Comparison of ENCODE assay signal across 8 cellular contexts in the genomic region with DNA sequence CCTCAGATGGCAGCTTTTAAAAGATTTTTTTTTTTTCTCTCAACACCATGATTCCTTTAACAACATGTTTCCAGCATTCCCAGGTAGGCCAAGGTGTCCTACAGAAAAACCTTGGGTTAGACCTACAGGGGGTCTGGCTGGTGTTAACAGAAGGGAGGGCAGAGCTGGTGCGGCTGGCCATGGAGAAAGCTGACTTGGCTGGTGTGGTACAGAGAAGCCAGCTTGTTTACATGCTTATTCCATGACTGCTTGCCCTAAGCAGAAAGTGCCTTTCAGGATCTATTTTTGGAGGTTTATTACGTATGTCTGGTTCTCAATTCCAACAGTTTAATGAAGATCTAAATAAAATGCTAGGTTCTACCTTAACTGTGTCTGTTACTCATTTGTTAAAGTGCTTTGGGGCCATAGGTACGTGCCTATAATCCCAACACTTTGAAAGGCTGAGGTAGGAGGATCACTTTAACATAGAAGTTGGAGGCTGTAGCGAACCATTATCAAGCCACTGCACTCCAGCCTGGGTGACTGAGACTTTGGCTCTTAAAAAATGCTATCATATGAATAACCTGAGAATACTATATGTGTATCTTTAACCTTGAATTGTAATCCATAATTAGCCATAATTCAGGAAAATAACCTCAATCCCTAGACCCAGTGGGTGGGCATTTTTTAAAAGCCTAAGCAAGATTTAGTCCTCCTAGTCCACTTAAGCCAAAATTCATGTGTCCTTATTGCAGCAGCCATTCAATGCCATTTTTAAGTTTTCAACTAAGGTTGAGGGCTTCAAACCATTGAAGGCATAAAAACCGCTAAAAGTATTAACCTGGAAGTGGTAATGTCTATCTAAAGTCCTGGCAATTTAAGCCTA. TPM values are rescaled to one million over a fixed set of nuclear protein-coding genes. Genes with fewer than 3 reads are reported as not detected.
DNase-seq lines count a peak whose midpoint lies in the region; ATAC-seq, FAIRE-seq and TF ChIP-seq lines count a peak whose summit lies in the region.
"Not testable (repeated sequence)": the region's sequence is repeated elsewhere in the genome, so short reads cannot be mapped to it uniquely, and the experiment has no call there.
"Had no signal": no experiment of that assay in that cellular context is flagged by ENCODE, and none has a peak within 500 bp of the region (broad histone marks: within the 10 kb centered on the region; RNA-seq: fewer than 3 reads in every experiment).

No MANE protein-coding gene starts in this region.

- not testable (repeated sequence) for H2AFZ ChIP-seq in GM23338; GM12878 (ENCODE audit: control insufficient read depth, low read depth, low read length)

- not testable (repeated sequence) for TF ChIP-seq CTCF in GM23338 (conservative IDR thresholded peaks at IDR 0.05; ENCODE audit: low read depth in 2 of 2); VCaP (conservative IDR thresholded peaks at IDR 0.05); GM12878 (IDR thresholded peaks at IDR 0.05 in 2 of 3, conservative IDR thresholded peaks at IDR 0.05 in 1 of 3; ENCODE audit: control insufficient read depth in 2 of 3, extremely low read depth in 1 of 3, insufficient read depth in 1 of 3, low read depth in 3 of 3, low read length in 3 of 3); fibroblast of villous mesenchyme (IDR thresholded peaks at IDR 0.05; ENCODE audit: insufficient read depth, low read depth, low read length); spleen (IDR thresholded peaks at IDR 0.05 in 8 of 11, conservative IDR thresholded peaks at IDR 0.05 in 3 of 11)

- not testable (repeated sequence) for H3K9me3 ChIP-seq in GM12878 (replicated peaks; ENCODE audit: control insufficient read depth, insufficient read depth, low read length); spleen

- H3K27ac ChIP-seq in GM23338 (ENCODE audit: low read depth), result peak overlapping the region; percentile 80
- peak overlapping the region; percentile 34; the same call in 1 of the 2 replicates for H3K27ac ChIP-seq in VCaP
- not testable (repeated sequence) for H3K27ac ChIP-seq in GM12878 (ENCODE audit: control insufficient read depth, insufficient read depth); spleen

- intact Hi-C loops in GM12878 (cut with micrococcal nuclease; ENCODE audit: unreplicated experiment); spleen (cut with DNase I; ENCODE audit: low total_unique reads): not testable (repeated sequence)

- not testable (repeated sequence) for H3K27ac Mint-ChIP-seq in GM23338

- not testable (repeated sequence) for TF ChIP-seq POLR2A in GM12878 (IDR thresholded peaks at IDR 0.05; ENCODE audit: low read depth, low read length); spleen (IDR thresholded peaks at IDR 0.05)

- H3K79me2 ChIP-seq in GM23338 (replicated peaks; ENCODE audit: insufficient read depth) (peaks cover 27% of the 10 kb centered on the region), GM12878 (ENCODE audit: control insufficient read depth, insufficient read depth, low read length) (peaks cover 28% of the 10 kb centered on the region)

- POLR2A ChIA-PET in GM12878 (lab: Charles Lee), result interaction anchor here (0.7 to 1.3 kb wide), 4 partner anchors 8 to 217 kb away, joined by 3 to 7 read pairs (median 4); a partner anchor contains a TSS

- not testable (repeated sequence) for BruUV-seq in GM12878 (replicated peaks; lab: Mats Ljungman, UMichigan)

- not testable (repeated sequence) for H3K9me3 Mint-ChIP-seq in GM23338

- H4K20me1 ChIP-seq in GM23338 (replicated peaks; ENCODE audit: insufficient read depth), result peaks cover 33% of the 10 kb centered on the region
- not testable (repeated sequence) for H4K20me1 ChIP-seq in GM12878 (ENCODE audit: control insufficient read depth, insufficient read depth)

- CTCF ChIA-PET in GM12878 (lab: Yijun Ruan, JAX), result interaction anchor here (0.8 to 10.9 kb wide), 6 partner anchors 8 to 154 kb away, joined by 3 to 134 read pairs (median 8); a partner anchor contains a TSS

- not testable (repeated sequence) for H3K4me2 ChIP-seq in GM23338; GM12878 (ENCODE audit: control insufficient read depth, insufficient read depth)

- not testable (repeated sequence) for H3K4me3 Mint-ChIP-seq in GM23338

- H3K4me3 ChIP-seq in GM23338; GM12878; fibroblast of villous mesenchyme (ENCODE audit: low read depth, low read length); spleen: not testable (repeated sequence)

- WGBS in GM12878 (ENCODE audit: insufficient coverage, insufficient replicate concordance, low lambda C conversion rate, missing lambda C conversion rate), result 60% methylated on average over 4 of the region's 5 CpGs
- WGBS in spleen, 5 donors, result 85 to 92% (median 89%) methylated on average over 4 to 5 of the region's 5 CpGs

- H3K9me2 ChIP-seq in GM23338 (ENCODE audit: insufficient read depth), result not testable (repeated sequence)

- ATAC-seq in GM23338, GM12878: not testable (repeated sequence)

- in situ Hi-C loops in GM12878 (cut with MboI), result not testable (repeated sequence)

- peaks cover 21% of the 10 kb centered on the region for H3K27me3 Mint-ChIP-seq in GM23338 (ENCODE audit: insufficient read depth, low read depth, poor library complexity)

- H3K36me3 Mint-ChIP-seq in GM23338 (ENCODE audit: low read depth), result peaks cover 84% of the 10 kb centered on the region

- H3K27me3 ChIP-seq in GM23338 (ENCODE audit: insufficient read depth); GM12878 (replicated peaks in 1 of 2; ENCODE audit: control insufficient read depth in 2 of 2, insufficient read depth in 2 of 2, low read length in 1 of 2); spleen (replicated peaks in 1 of 7): not testable (repeated sequence)

- H3K36me3 ChIP-seq in GM23338 (ENCODE audit: insufficient read depth), result peaks cover 65% of the 10 kb centered on the region
- H3K36me3 ChIP-seq in GM12878 (ENCODE audit: control insufficient read depth in 2 of 2, insufficient read depth in 2 of 2, low read length in 1 of 2), result peaks cover 6 to 26% of the 10 kb centered on the region in 2 experiments
- H3K36me3 ChIP-seq in spleen, result peaks cover 3 to 95% (median 62%) of the 10 kb centered on the region in 6 donors

- not testable (repeated sequence) for DNase-seq in GM23338 (ENCODE audit: low spot score); GM12878 (ENCODE audit: low read depth, low spot score)
- DNase-seq in NCI-H2171 treated with DMSO at 0.1 percent for 48 hours (lab: John Stamatoyannopoulos, UW) (peak; percentile 18), fibroblast of villous mesenchyme (ENCODE audit: low read depth) (peak; percentile 23), myocyte (ENCODE audit: low read depth) (peak; percentile 25), spleen (peak; percentile 25)

- H3F3A ChIP-seq in GM23338 (replicated peaks; ENCODE audit: low read depth), result peaks cover 71% of the 10 kb centered on the region

- not testable (repeated sequence) for TF ChIP-seq RAD21 in GM12878 (IDR thresholded peaks at IDR 0.05; ENCODE audit: insufficient read depth, low read depth, low read length)

- H3K4me1 Mint-ChIP-seq in GM23338, result peaks cover 40% of the 10 kb centered on the region

- H3K4me1 ChIP-seq in GM23338 (ENCODE audit: insufficient read depth) (peaks cover 16% of the 10 kb centered on the region), spleen (peaks cover 13 to 43% (median 27%) of the 10 kb centered on the region in 6 donors)
- not testable (repeated sequence) for H3K4me1 ChIP-seq in GM12878 (ENCODE audit: control insufficient read depth, insufficient read depth, low read length)

- SMC1A ChIA-PET in GM12878 (lab: Charles Lee; ENCODE audit: uncharacterized antibody, unreplicated experiment), result interaction anchor here (0.9 to 2.2 kb wide), 4 partner anchors 15 to 175 kb away, joined by 4 to 7 read pairs (median 6); no protein-coding TSS in a partner anchor

- not testable (repeated sequence) for FAIRE-seq in GM12878 (lab: Jason Lieb, UNC)

- TF ChIP-seq EP300 in GM12878 (IDR thresholded peaks at IDR 0.05; ENCODE audit: borderline replicate concordance in 1 of 2, control insufficient read depth in 1 of 2, low read depth in 2 of 2, low read length in 2 of 2), result not testable (repeated sequence)

- not testable (repeated sequence) for H3K9ac ChIP-seq in GM12878 (ENCODE audit: control insufficient read depth, insufficient read depth, low read length)

- RAD21 ChIA-PET in GM12878 (lab: Charles Lee; ENCODE audit: unreplicated experiment), result not testable (repeated sequence)

RNA-seq across cellular contexts. Expression of a gene that starts 6.2 kb away (rescaled TPM):
- total RNA-seq in GM23338 (2014; rRNA removed; shearing (Covaris generic)), result 206 and 232 TPM in 2 replicates
- polyA plus RNA-seq in GM23338 (2016; fragmentation: Nextera tagmentation; extraction: Ambion mirVana) (74.4 and 105 TPM in 2 replicates), GM12878 (2011; rRNA removed) (408 and 460 TPM in 2 replicates), GM12878 (2014; fragmentation: Illumina TruSeq; extraction: Trizol) (293 and 364 TPM in 2 replicates), GM12878 (2014; fragmentation: Nextera tagmentation; extraction: Ambion mirVana) (100 to 1,000 TPM in 1 of 2 experiments, 10 to 100 TPM in 1; 97.6 to 127 TPM), GM12878 (2014; rRNA removed) (329 and 359 TPM in 2 replicates), GM12878 (2016; fragmentation: Nextera tagmentation; extraction: Ambion mirVana) (100 to 1,000 TPM; 312 to 333 TPM), spleen (10 to 100 TPM; 41.3 to 89.0 (median 71.4) TPM)
- total RNA-seq in GM12878 (2013; cell fraction: nucleolus; rRNA removed), result 493 and 530 TPM in 2 replicates
- total RNA-seq in GM12878 (2014; rRNA removed) (183 TPM in 2 replicates), GM12878 (2014; rRNA removed; fragmentation: Illumina TruSeq; extraction: Trizol) (125 and 133 TPM in 2 replicates), GM12878 (2021) (255 and 286 TPM in 2 replicates), fibroblast of villous mesenchyme (113 and 124 TPM in 2 replicates), myocyte (211 and 302 TPM in 2 replicates), spleen (100 to 1,000 TPM; 125 to 195 (median 145) TPM)
- polyA plus RNA-seq in GM12878 (2011; ENCODE audit: low read depth), result 181 TPM
- polyA plus RNA-seq in GM12878 (2011; cell fraction: cytosol; rRNA removed), result 191 and 198 TPM in 2 replicates
- 1,098 and 1,398 TPM in 2 replicates for polyA plus RNA-seq in GM12878 (2011; cell fraction: nucleus; rRNA removed)
- 173 and 216 TPM in 2 replicates for polyA plus RNA-seq in GM12878 (2012)
- polyA minus RNA-seq in GM12878 (2011; rRNA and poly(A)+ RNA removed), result 278 and 391 TPM in 2 replicates
- polyA minus RNA-seq in GM12878 (2011; cell fraction: cytosol; rRNA and poly(A)+ RNA removed), result 148 and 153 TPM in 2 replicates
- polyA minus RNA-seq in GM12878 (2011; cell fraction: nucleus; rRNA and poly(A)+ RNA removed), result 454 and 629 TPM in 2 replicates
- 273 TPM for polyA plus RNA-seq in myocyte (2012)

RNA-seq across cellular contexts. Expression of a gene that starts 16.1 kb away (rescaled TPM):
- 30.8 and 36.2 TPM in 2 replicates for total RNA-seq in GM23338 (2014; rRNA removed; shearing (Covaris generic))
- polyA plus RNA-seq in GM23338 (2016; fragmentation: Nextera tagmentation; extraction: Ambion mirVana), result 14.4 and 15.3 TPM in 2 replicates
- 42.9 and 48.5 TPM in 2 replicates for total RNA-seq in GM12878 (2013; cell fraction: nucleolus; rRNA removed)
- total RNA-seq in GM12878 (2014; rRNA removed), result 22.2 and 23.6 TPM in 2 replicates
- total RNA-seq in GM12878 (2014; rRNA removed; fragmentation: Illumina TruSeq; extraction: Trizol), result 18.5 and 20.8 TPM in 2 replicates
- 22.9 and 24.6 TPM in 2 replicates for total RNA-seq in GM12878 (2021)
- polyA plus RNA-seq in GM12878 (2011; ENCODE audit: low read depth), result 14.0 TPM
- polyA plus RNA-seq in GM12878 (2011; rRNA removed), result 20.5 and 26.1 TPM in 2 replicates
- polyA plus RNA-seq in GM12878 (2011; cell fraction: cytosol; rRNA removed), result 31.8 and 34.8 TPM in 2 replicates
- 31.5 and 36.5 TPM in 2 replicates for polyA plus RNA-seq in GM12878 (2011; cell fraction: nucleus; rRNA removed)
- polyA plus RNA-seq in GM12878 (2012), result 16.8 and 18.2 TPM in 2 replicates
- 18.1 and 22.5 TPM in 2 replicates for polyA plus RNA-seq in GM12878 (2014; fragmentation: Illumina TruSeq; extraction: Trizol)
- polyA plus RNA-seq in GM12878 (2014; fragmentation: Nextera tagmentation; extraction: Ambion mirVana), result 10 to 100 TPM; 46.6 to 52.7 TPM
- polyA plus RNA-seq in GM12878 (2014; rRNA removed), result 27.0 and 37.6 TPM in 2 replicates
- polyA plus RNA-seq in GM12878 (2016; fragmentation: Nextera tagmentation; extraction: Ambion mirVana), result 10 to 100 TPM; 25.4 to 30.3 TPM
- polyA minus RNA-seq in GM12878 (2011; rRNA and poly(A)+ RNA removed), result 23.8 and 26.3 TPM in 2 replicates
- polyA minus RNA-seq in GM12878 (2011; cell fraction: cytosol; rRNA and poly(A)+ RNA removed), result 4.2 and 5.5 TPM in 2 replicates
- polyA minus RNA-seq in GM12878 (2011; cell fraction: nucleus; rRNA and poly(A)+ RNA removed), result 30.6 and 37.6 TPM in 2 replicates
- total RNA-seq in fibroblast of villous mesenchyme, result 35.8 and 51.4 TPM in 2 replicates
- 78.1 and 129 TPM in 2 replicates for total RNA-seq in myocyte
- 114 TPM for polyA plus RNA-seq in myocyte (2012)
- total RNA-seq in spleen, result 10 to 100 TPM; 25.6 to 42.1 (median 31.9) TPM
- polyA plus RNA-seq in spleen, result 10 to 100 TPM; 11.0 to 15.7 (median 15.0) TPM

RNA-seq across cellular contexts. Expression of a gene that starts 32.2 kb away (rescaled TPM):
- total RNA-seq in GM23338 (2014; rRNA removed; shearing (Covaris generic)), result 16.3 and 17.4 TPM in 2 replicates
- polyA plus RNA-seq in GM23338 (2016; fragmentation: Nextera tagmentation; extraction: Ambion mirVana) (71.7 and 73.0 TPM in 2 replicates), GM12878 (2011; rRNA removed) (266 and 269 TPM in 2 replicates), GM12878 (2014; fragmentation: Illumina TruSeq; extraction: Trizol) (266 and 296 TPM in 2 replicates), GM12878 (2014; fragmentation: Nextera tagmentation; extraction: Ambion mirVana) (100 to 1,000 TPM; 544 to 744 TPM), GM12878 (2014; rRNA removed) (184 and 193 TPM in 2 replicates), GM12878 (2016; fragmentation: Nextera tagmentation; extraction: Ambion mirVana) (100 to 1,000 TPM; 210 to 223 TPM), spleen (100 to 1,000 TPM; 223 to 401 (median 350) TPM)
- 10.0 and 11.3 TPM in 2 replicates for total RNA-seq in GM12878 (2013; cell fraction: nucleolus; rRNA removed)
- total RNA-seq in GM12878 (2014; rRNA removed) (148 and 159 TPM in 2 replicates), GM12878 (2014; rRNA removed; fragmentation: Illumina TruSeq; extraction: Trizol) (89.5 and 93.6 TPM in 2 replicates), GM12878 (2021) (135 and 141 TPM in 2 replicates), fibroblast of villous mesenchyme (2.2 and 3.5 TPM in 2 replicates), myocyte (9.5 and 9.8 TPM in 2 replicates), spleen (100 to 1,000 TPM; 119 to 179 (median 145) TPM)
- 198 TPM for polyA plus RNA-seq in GM12878 (2011; ENCODE audit: low read depth)
- polyA plus RNA-seq in GM12878 (2011; cell fraction: cytosol; rRNA removed), result 215 and 276 TPM in 2 replicates
- 114 and 161 TPM in 2 replicates for polyA plus RNA-seq in GM12878 (2011; cell fraction: nucleus; rRNA removed)
- polyA plus RNA-seq in GM12878 (2012), result 106 and 136 TPM in 2 replicates
- polyA minus RNA-seq in GM12878 (2011; rRNA and poly(A)+ RNA removed), result 72.3 and 75.0 TPM in 2 replicates
- polyA minus RNA-seq in GM12878 (2011; cell fraction: cytosol; rRNA and poly(A)+ RNA removed), result 9.9 and 19.6 TPM in 2 replicates
- polyA minus RNA-seq in GM12878 (2011; cell fraction: nucleus; rRNA and poly(A)+ RNA removed), result 19.1 and 20.6 TPM in 2 replicates
- polyA plus RNA-seq in myocyte (2012), result 51.3 TPM
- total RNA-seq: SJSA1 had no signal

RNA-seq across cellular contexts. Expression of a gene that starts 39.1 kb away (rescaled TPM):
- 0.87 and 2.6 TPM in 2 replicates for total RNA-seq in GM23338 (2014; rRNA removed; shearing (Covaris generic))
- polyA plus RNA-seq in GM23338 (2016; fragmentation: Nextera tagmentation; extraction: Ambion mirVana), result 5.5 and 7.8 TPM in 2 replicates
- total RNA-seq in GM12878 (2013; cell fraction: nucleolus; rRNA removed), result not detected in 2 replicates
- 17.7 and 19.3 TPM in 2 replicates for total RNA-seq in GM12878 (2014; rRNA removed)
- total RNA-seq in GM12878 (2014; rRNA removed; fragmentation: Illumina TruSeq; extraction: Trizol), result 6.7 and 7.4 TPM in 2 replicates
- 21.8 and 24.5 TPM in 2 replicates for total RNA-seq in GM12878 (2021)
- 48.6 TPM for polyA plus RNA-seq in GM12878 (2011; ENCODE audit: low read depth)
- 1.4 and 3.8 TPM in 2 replicates for polyA plus RNA-seq in GM12878 (2011; rRNA removed)
- polyA plus RNA-seq in GM12878 (2011; cell fraction: cytosol; rRNA removed), result 5.0 and 5.5 TPM in 2 replicates
- 7.6 TPM in 2 replicates for polyA plus RNA-seq in GM12878 (2011; cell fraction: nucleus; rRNA removed)
- polyA plus RNA-seq in GM12878 (2012), result 49.1 and 56.1 TPM in 2 replicates
- polyA plus RNA-seq in GM12878 (2014; fragmentation: Illumina TruSeq; extraction: Trizol), result 11.0 and 22.0 TPM in 2 replicates
- polyA plus RNA-seq in GM12878 (2014; fragmentation: Nextera tagmentation; extraction: Ambion mirVana), result 10 to 100 TPM; 37.1 to 52.7 TPM
- 31.3 and 38.3 TPM in 2 replicates for polyA plus RNA-seq in GM12878 (2014; rRNA removed)
- 10 to 100 TPM; 23.8 to 28.0 TPM for polyA plus RNA-seq in GM12878 (2016; fragmentation: Nextera tagmentation; extraction: Ambion mirVana)
- polyA minus RNA-seq in GM12878 (2011; rRNA and poly(A)+ RNA removed), result 1.7 and 1.8 TPM in 2 replicates
- polyA minus RNA-seq in GM12878 (2011; cell fraction: cytosol; rRNA and poly(A)+ RNA removed), result not detected in 2 replicates
- polyA minus RNA-seq in GM12878 (2011; cell fraction: nucleus; rRNA and poly(A)+ RNA removed), result 0.60 TPM in 1 of 2 replicates, not detected in the other
- total RNA-seq in fibroblast of villous mesenchyme, result 18.1 and 22.9 TPM in 2 replicates
- total RNA-seq in myocyte, result 127 and 153 TPM in 2 replicates
- polyA plus RNA-seq in myocyte (2012), result 1,018 TPM
- total RNA-seq in spleen, result 10 to 100 TPM; 58.5 to 89.1 (median 64.0) TPM
- 100 to 1,000 TPM in 2 of 3 donors, 10 to 100 TPM in 1; 71.0 to 129 (median 120) TPM for polyA plus RNA-seq in spleen

RNA-seq across cellular contexts. Expression of a gene that starts 50.4 kb away (rescaled TPM):
- total RNA-seq in GM23338 (2014; rRNA removed; shearing (Covaris generic)), result 114 and 145 TPM in 2 replicates
- polyA plus RNA-seq in GM23338 (2016; fragmentation: Nextera tagmentation; extraction: Ambion mirVana), result 260 and 276 TPM in 2 replicates
- 54.5 and 56.8 TPM in 2 replicates for total RNA-seq in GM12878 (2013; cell fraction: nucleolus; rRNA removed)
- 191 and 198 TPM in 2 replicates for total RNA-seq in GM12878 (2014; rRNA removed)
- 141 TPM in 2 replicates for total RNA-seq in GM12878 (2014; rRNA removed; fragmentation: Illumina TruSeq; extraction: Trizol)
- total RNA-seq in GM12878 (2021), result 89.7 and 101 TPM in 2 replicates
- 339 TPM for polyA plus RNA-seq in GM12878 (2011; ENCODE audit: low read depth)
- 264 and 409 TPM in 2 replicates for polyA plus RNA-seq in GM12878 (2011; rRNA removed)
- 465 and 580 TPM in 2 replicates for polyA plus RNA-seq in GM12878 (2011; cell fraction: cytosol; rRNA removed)
- 231 and 428 TPM in 2 replicates for polyA plus RNA-seq in GM12878 (2011; cell fraction: nucleus; rRNA removed)
- 222 and 245 TPM in 2 replicates for polyA plus RNA-seq in GM12878 (2012)
- polyA plus RNA-seq in GM12878 (2014; fragmentation: Illumina TruSeq; extraction: Trizol), result 145 and 196 TPM in 2 replicates
- polyA plus RNA-seq in GM12878 (2014; fragmentation: Nextera tagmentation; extraction: Ambion mirVana), result 100 to 1,000 TPM; 354 to 368 TPM
- 219 and 235 TPM in 2 replicates for polyA plus RNA-seq in GM12878 (2014; rRNA removed)
- 100 to 1,000 TPM; 207 to 235 TPM for polyA plus RNA-seq in GM12878 (2016; fragmentation: Nextera tagmentation; extraction: Ambion mirVana)
- polyA minus RNA-seq in GM12878 (2011; rRNA and poly(A)+ RNA removed), result 149 and 194 TPM in 2 replicates
- 33.7 and 36.6 TPM in 2 replicates for polyA minus RNA-seq in GM12878 (2011; cell fraction: cytosol; rRNA and poly(A)+ RNA removed)
- 64.7 and 71.0 TPM in 2 replicates for polyA minus RNA-seq in GM12878 (2011; cell fraction: nucleus; rRNA and poly(A)+ RNA removed)
- 130 and 221 TPM in 2 replicates for total RNA-seq in fibroblast of villous mesenchyme
- total RNA-seq in myocyte, result 174 and 313 TPM in 2 replicates
- polyA plus RNA-seq in myocyte (2012), result 566 TPM
- total RNA-seq in spleen, result 100 to 1,000 TPM in 3 of 7 donors, 10 to 100 TPM in 4; 72.9 to 154 (median 82.1) TPM
- 100 to 1,000 TPM; 139 to 184 (median 148) TPM for polyA plus RNA-seq in spleen
